ENCODE assay signal across 2 cellular contexts in genomic region chr10:132608511-132609195, GRCh38.
TF ChIP-seq lines count a peak whose summit lies in the region.

No MANE protein-coding gene starts in this region.

TF ChIP-seq in HEK293, 187 proteins besides CTCF, POLR2A, EP300 and RAD21:
- no peak for TF ChIP-seq ZNF391 (tag by site-specific recombination; IDR thresholded peaks at IDR 0.05; ENCODE audit: borderline replicate concordance, low read depth)
- no peak for TF ChIP-seq ZNF248 (tag by site-specific recombination; IDR thresholded peaks at IDR 0.05)
- TF ChIP-seq ZSCAN4 (tag by site-specific recombination; IDR thresholded peaks at IDR 0.05) = 0 out of 2 replicates have a peak, but pooled peaks have one; percentile 19
- no peak for TF ChIP-seq ZNF621 (tag by site-specific recombination; IDR thresholded peaks at IDR 0.05)
- TF ChIP-seq KLF1 (tag by site-specific recombination; IDR thresholded peaks at IDR 0.05) = no peak

TF ChIP-seq in H1, 55 proteins besides CTCF, POLR2A, EP300 and RAD21:
- TF ChIP-seq CHD7 (IDR thresholded peaks at IDR 0.05; ENCODE audit: insufficient replicate concordance, low read length) (no peak), MAFK (IDR thresholded peaks at IDR 0.05; ENCODE audit: low read depth, low read length) (no peak), JUND (IDR thresholded peaks at IDR 0.05; ENCODE audit: low read length) (no peak), HDAC2 (IDR thresholded peaks at IDR 0.05; ENCODE audit: borderline replicate concordance in 1 of 2, low read depth in 2 of 2, low read length in 2 of 2) (no peak), RFX5 (IDR thresholded peaks at IDR 0.05; ENCODE audit: borderline replicate concordance, low read depth, low read length) (no peak), JUN (IDR thresholded peaks at IDR 0.05; ENCODE audit: low read depth, low read length) (no peak), KDM5A (IDR thresholded peaks at IDR 0.05; ENCODE audit: low read length) (no peak), EZH2 (IDR thresholded peaks at IDR 0.05; ENCODE audit: low read depth, low read length, severe bottlenecking) (no peak)
